In genomic region chr18:55489742-55490055, GRCh38 we compare ENCODE assay signal across 8 cellular contexts.
DNase-seq lines count a peak whose midpoint lies in the region; ATAC-seq and TF ChIP-seq lines count a peak whose summit lies in the region.

No MANE protein-coding gene starts in this region.

- ATAC-seq in GM18907 (IDR thresholded peaks at IDR 0.05; ENCODE audit: unreplicated experiment) (peak; percentile 89), HG02885 (IDR thresholded peaks at IDR 0.05; ENCODE audit: poor library complexity, unreplicated experiment) (peak; percentile 90)

- CTCF ChIA-PET in RWPE1 (lab: Yijun Ruan, JAX) = no interaction called here

- no peak for TF ChIP-seq CTCF in RWPE1 (conservative IDR thresholded peaks at IDR 0.05; ENCODE audit: low read depth)

- H3K27ac ChIP-seq in RWPE1 = no peak overlapping the region

- POLR2A ChIA-PET in RWPE1 (lab: Yijun Ruan, JAX; ENCODE audit: low non-redundant PET) = no interaction called here

- DNase-seq in NCI-H2107 treated with DMSO at 0.1 percent for 48 hours (lab: John Stamatoyannopoulos, UW; ENCODE audit: unreplicated experiment) = peak; percentile 98
- peak; percentile 52 for DNase-seq in left kidney (ENCODE audit: low read depth, low spot score)
- DNase-seq in effector CD4-positive, alpha-beta T cell = no peak
- DNase-seq in GM19238 (ENCODE audit: insufficient read length, low spot score) = no peak
- no peak for DNase-seq in T-helper 9 cell
- no peak for DNase-seq in RWPE1 (ENCODE audit: low spot score)

Comparison
In these comparisons a context has a peak if more than half of its experiments do, and no peak if none do; other contexts are left out.
1. DNase-seq: peak in NCI-H2107 treated with DMSO at 0.1 percent for 48 hours (single experiment) and left kidney (single experiment); none in effector CD4-positive, alpha-beta T cell (single experiment), GM19238 (single experiment), T-helper 9 cell (single experiment) and RWPE1 (single experiment).